17 cellular contexts compared by ENCODE assay signal in the genomic region with DNA sequence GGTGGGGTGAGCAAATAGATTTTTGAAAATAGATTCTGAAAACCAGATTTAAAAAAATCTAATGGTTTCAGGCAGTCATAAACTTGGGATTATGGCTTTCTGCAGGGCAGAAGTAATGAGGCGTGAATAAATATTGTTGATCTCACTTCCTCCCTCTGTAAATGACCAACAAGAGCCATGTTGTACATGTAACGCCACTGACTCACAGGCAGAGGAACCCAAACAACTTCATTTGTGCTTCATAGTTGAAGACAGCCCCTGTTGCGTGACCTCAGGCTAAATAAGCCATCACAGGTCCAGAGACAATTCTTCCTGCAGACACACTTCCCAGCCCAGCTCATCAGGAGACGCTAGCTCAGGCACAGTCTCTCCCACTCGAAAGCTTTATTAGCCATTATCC. TPM values are rescaled to one million over a fixed set of nuclear protein-coding genes. Genes with fewer than 3 reads are reported as not detected.
DNase-seq lines count a peak whose midpoint lies in the region; ATAC-seq and TF ChIP-seq lines count a peak whose summit lies in the region.
"Had no signal": no experiment of that assay in that cellular context is flagged by ENCODE, and none has a peak within 500 bp of the region (broad histone marks: within the 10 kb centered on the region; RNA-seq: fewer than 3 reads in every experiment).

No MANE protein-coding gene starts in this region.

- H3K4me3 ChIP-seq in Peyer's patch, result no peak overlapping the region
- H3K4me3 ChIP-seq: body of pancreas, lung had no signal

- H3K4me1 ChIP-seq in Peyer's patch, result no peaks in the 10 kb centered on the region
- H3K4me1 ChIP-seq: body of pancreas had no signal

- no peaks in the 10 kb centered on the region for H3K36me3 ChIP-seq in Peyer's patch

- H3K27me3 ChIP-seq in Peyer's patch, result no peaks in the 10 kb centered on the region
- H3K27me3 ChIP-seq: body of pancreas had no signal

- H3K27ac ChIP-seq in Peyer's patch, result no peak overlapping the region
- H3K27ac ChIP-seq: body of pancreas had no signal

- ATAC-seq in HG03159 (IDR thresholded peaks at IDR 0.05; ENCODE audit: unreplicated experiment) (no peak), HG03095 (IDR thresholded peaks at IDR 0.05; ENCODE audit: unreplicated experiment) (no peak)
- ATAC-seq: body of pancreas had no signal

- DNase-seq in DMS53 (lab: John Stamatoyannopoulos, UW) (peak; percentile 53), H4 (ENCODE audit: low spot score) (peak; percentile 7), NOMO-1 treated with dmso at 0.1 percent for 144 hours (lab: John Stamatoyannopoulos, UW; ENCODE audit: unreplicated experiment) (peak; percentile 6), islet precursor cell (peak; percentile 60), anterior cingulate cortex (lab: John Stamatoyannopoulos, UW) (no peak), Peyer's patch (no peak)
- DNase-seq: activated CD4-positive, alpha-beta T cell treated with anti-CD3 and anti-CD28 coated beads for 1 hour; activated CD8-positive, alpha-beta memory T cell treated with anti-CD3 and anti-CD28 coated beads, Interleukin-2, amount 50 U/mL, for 48 hours; activated naive CD4-positive, alpha-beta T cell; erythroblast; naive B cell; NCI-H82; small intestine had no signal

- TF ChIP-seq POLR2A in Peyer's patch (IDR thresholded peaks at IDR 0.05), result no peak

- TF ChIP-seq CTCF in Peyer's patch (IDR thresholded peaks at IDR 0.05), result no peak

- H3K9me3 ChIP-seq in Peyer's patch, result no peaks in the 10 kb centered on the region
- H3K9me3 ChIP-seq: body of pancreas had no signal

RNA-seq across cellular contexts. Expression of a gene that starts 59.1 kb away (rescaled TPM):
- 0.02 TPM in 1 of 2 replicates, not detected in the other for total RNA-seq in H4 (2014; rRNA removed; shearing (Covaris generic))
- 10 to 100 TPM; 13.0 to 29.7 (median 25.5) TPM for total RNA-seq in Peyer's patch

Comparison
In these comparisons a context has a peak if more than half of its experiments do, and no peak if none do; other contexts are left out.
1. DNase-seq: peak in DMS53 (single experiment), H4 (single experiment), NOMO-1 treated with dmso at 0.1 percent for 144 hours (single experiment) and islet precursor cell (single experiment); none in anterior cingulate cortex (0 of 58) and Peyer's patch (0 of 3).
2. RNA of a gene that starts 59.1 kb away (total RNA-seq): 13.0 to 29.7 TPM in Peyer's patch; 0.02 TPM in H4; every median in the first group is over 10 times any median in the second.